In genomic region chr12:52213541-52214420, GRCh38 we compare ENCODE assay signal across 8 cellular contexts. TPM values are rescaled to one million over a fixed set of nuclear protein-coding genes. Genes with fewer than 3 reads are reported as not detected.
A peak's percentile ranks its signal among the peaks of the same experiment; 100 is the strongest.
DNase-seq lines count a peak whose midpoint lies in the region; ATAC-seq and TF ChIP-seq lines count a peak whose summit lies in the region.

No MANE protein-coding gene starts in this region.

- no peaks in the 10 kb centered on the region for H3K27me3 ChIP-seq in CD4-positive, alpha-beta T cell (ENCODE audit: control insufficient read depth, insufficient read depth, low read length)
- H3K27me3 ChIP-seq in GM23338 (ENCODE audit: insufficient read depth) = no peaks in the 10 kb centered on the region

- POLR2A ChIA-PET in CD4-positive, alpha-beta T cell (lab: Charles Lee) = no interaction called here
- POLR2A ChIA-PET in activated CD8-positive, alpha-beta T cell treated with anti-CD3 and anti-CD28 coated beads, Interleukin-2, amount 10 ng/mL, durations not matched to agents 7 days and 5 days (lab: Charles Lee) = no interaction called here

- no peaks in the 10 kb centered on the region for H3K36me3 ChIP-seq in GM23338 (ENCODE audit: insufficient read depth)

- no peaks in the 10 kb centered on the region for H3K9me3 Mint-ChIP-seq in CD4-positive, alpha-beta T cell
- H3K9me3 Mint-ChIP-seq in GM23338 = no peaks in the 10 kb centered on the region; the same call in 2 of the 3 replicates
- H3K9me3 Mint-ChIP-seq in activated CD8-positive, alpha-beta T cell treated with anti-CD3 and anti-CD28 coated beads, Interleukin-2, amount 10 ng/mL, durations not matched to agents 7 days and 5 days (ENCODE audit: insufficient read depth) = no peaks in the 10 kb centered on the region

- H3K4me1 Mint-ChIP-seq in CD4-positive, alpha-beta T cell (ENCODE audit: low read depth) = no peaks in the 10 kb centered on the region
- peaks cover 9% of the 10 kb centered on the region; the same call in 2 of the 3 replicates for H3K4me1 Mint-ChIP-seq in GM23338
- H3K4me1 Mint-ChIP-seq in activated CD8-positive, alpha-beta T cell treated with anti-CD3 and anti-CD28 coated beads, Interleukin-2, amount 10 ng/mL, durations not matched to agents 7 days and 5 days (ENCODE audit: low read depth) = no peaks in the 10 kb centered on the region

- H3K4me3 Mint-ChIP-seq in CD4-positive, alpha-beta T cell = no peak overlapping the region
- no peak overlapping the region for H3K4me3 Mint-ChIP-seq in GM23338
- no peak overlapping the region for H3K4me3 Mint-ChIP-seq in activated CD8-positive, alpha-beta T cell treated with anti-CD3 and anti-CD28 coated beads, Interleukin-2, amount 10 ng/mL, durations not matched to agents 7 days and 5 days

- DNase-seq in CD4-positive, alpha-beta T cell = peak in 9 of 10 experiments; percentile 16 to 55 (median 35)
- DNase-seq in GM23338 (ENCODE audit: low spot score) (peak; percentile 87), NCI-H69 (lab: John Stamatoyannopoulos, UW) (peak; percentile 85), epidermal melanocyte (ENCODE audit: insufficient read length, low spot score) (peak; percentile 74), myocyte (ENCODE audit: low read depth) (peak; percentile 86)
- DNase-seq in activated CD8-positive, alpha-beta T cell treated with anti-CD3 and anti-CD28 coated beads, Interleukin-2, amount 10 ng/mL, durations not matched to agents 7 days and 5 days = peak; percentile 71
- peak; percentile 80 for DNase-seq in stimulated activated naive CD8-positive, alpha-beta T cell treated with anti-CD3 and anti-CD28 coated beads, Interleukin-15, Interleukin-2, amounts not matched to agents 100 U/mL and 50 U/mL, for 24 hours

- ATAC-seq in CD4-positive, alpha-beta T cell (ENCODE audit: poor library complexity) = peak; percentile 72
- ATAC-seq in GM23338 (peak; percentile 89), GM21825 (IDR thresholded peaks at IDR 0.05; ENCODE audit: unreplicated experiment) (no peak)
- ATAC-seq in activated CD8-positive, alpha-beta T cell treated with anti-CD3 and anti-CD28 coated beads, Interleukin-2, amount 10 ng/mL, durations not matched to agents 7 days and 5 days = peak; percentile 85
- ATAC-seq in stimulated activated naive CD8-positive, alpha-beta T cell treated with anti-CD3 and anti-CD28 coated beads, Interleukin-15, Interleukin-2, amounts not matched to agents 100 U/mL and 50 U/mL, for 24 hours = peak; percentile 65

- H3K27me3 Mint-ChIP-seq in CD4-positive, alpha-beta T cell = peaks cover 26% of the 10 kb centered on the region
- H3K27me3 Mint-ChIP-seq in GM23338 (ENCODE audit: insufficient read depth, low read depth, poor library complexity) = peaks cover 11% of the 10 kb centered on the region
- H3K27me3 Mint-ChIP-seq in activated CD8-positive, alpha-beta T cell treated with anti-CD3 and anti-CD28 coated beads, Interleukin-2, amount 10 ng/mL, durations not matched to agents 7 days and 5 days (ENCODE audit: low read depth) = peaks cover 26% of the 10 kb centered on the region

- CTCF ChIA-PET in CD4-positive, alpha-beta T cell (lab: Charles Lee) = interaction anchor here (0.7 to 0.8 kb wide), 2 partner anchors 14 to 59 kb away, joined by 3 read pairs; no protein-coding TSS in a partner anchor
- CTCF ChIA-PET in activated CD8-positive, alpha-beta T cell treated with anti-CD3 and anti-CD28 coated beads, Interleukin-2, amount 10 ng/mL, durations not matched to agents 7 days and 5 days (lab: Charles Lee) = interaction anchor here (0.9 to 4.2 kb wide), 7 partner anchors 8 to 65 kb away, joined by 3 to 23 read pairs (median 3); no protein-coding TSS in a partner anchor

- no peaks in the 10 kb centered on the region for H3K9me2 ChIP-seq in GM23338 (ENCODE audit: insufficient read depth)

- intact Hi-C loops in CD4-positive, alpha-beta T cell (cut with DNase I, micrococcal nuclease) = no loop called here

- no peak overlapping the region for H2AFZ ChIP-seq in GM23338

- no peaks in the 10 kb centered on the region for H3F3A ChIP-seq in GM23338 (replicated peaks; ENCODE audit: low read depth)

- no peak overlapping the region for H3K27ac ChIP-seq in CD4-positive, alpha-beta T cell (ENCODE audit: low read depth, low read length)
- H3K27ac ChIP-seq in GM23338 (ENCODE audit: low read depth) = no peak overlapping the region

- no peaks in the 10 kb centered on the region for H3K79me2 ChIP-seq in GM23338 (replicated peaks; ENCODE audit: insufficient read depth)

- no peaks in the 10 kb centered on the region for H3K36me3 Mint-ChIP-seq in CD4-positive, alpha-beta T cell (ENCODE audit: low read depth)
- no peaks in the 10 kb centered on the region for H3K36me3 Mint-ChIP-seq in GM23338 (ENCODE audit: low read depth)
- H3K36me3 Mint-ChIP-seq in activated CD8-positive, alpha-beta T cell treated with anti-CD3 and anti-CD28 coated beads, Interleukin-2, amount 10 ng/mL, durations not matched to agents 7 days and 5 days (ENCODE audit: low read depth) = no peaks in the 10 kb centered on the region

- no peak overlapping the region for H3K27ac Mint-ChIP-seq in CD4-positive, alpha-beta T cell
- H3K27ac Mint-ChIP-seq in GM23338 = no peak overlapping the region
- no peak overlapping the region for H3K27ac Mint-ChIP-seq in activated CD8-positive, alpha-beta T cell treated with anti-CD3 and anti-CD28 coated beads, Interleukin-2, amount 10 ng/mL, durations not matched to agents 7 days and 5 days

- H4K20me1 ChIP-seq in GM23338 (replicated peaks; ENCODE audit: insufficient read depth) = no peaks in the 10 kb centered on the region

- H3K9me3 ChIP-seq in CD4-positive, alpha-beta T cell (ENCODE audit: control insufficient read depth, low read length) = no peaks in the 10 kb centered on the region

- peak; percentile 38 for TF ChIP-seq CTCF in CD4-positive, alpha-beta T cell (IDR thresholded peaks at IDR 0.05)
- TF ChIP-seq CTCF in GM23338 (conservative IDR thresholded peaks at IDR 0.05; ENCODE audit: low read depth in 2 of 2) = peak; percentile 90 to 97

- no peak overlapping the region for H3K4me3 ChIP-seq in GM23338

- no peak overlapping the region for H3K4me2 ChIP-seq in GM23338

- no peaks in the 10 kb centered on the region for H3K4me1 ChIP-seq in GM23338 (ENCODE audit: insufficient read depth)

TF ChIP-seq in GM23338, 12 proteins besides CTCF, POLR2A, EP300 and RAD21 (continues in another document):
- no peak for TF ChIP-seq ZNF331 (CRISPR knock-in tag; IDR thresholded peaks at IDR 0.05; ENCODE audit: low read depth)

RNA-seq across cellular contexts. Expression of gene KRT7, which starts 19.3 kb away (rescaled TPM):
- not detected for total RNA-seq in CD4-positive, alpha-beta T cell
- total RNA-seq in GM23338 (2014; rRNA removed; shearing (Covaris generic)) = 9.4 and 11.7 TPM in 2 replicates
- polyA plus RNA-seq in GM23338 (2016; fragmentation: Nextera tagmentation; extraction: Ambion mirVana) = 6.5 and 16.4 TPM in 2 replicates
- 10 to 100 TPM; 14.4 to 14.7 TPM for total RNA-seq in activated CD8-positive, alpha-beta T cell treated with anti-CD3 and anti-CD28 coated beads, Interleukin-2, amount 10 ng/mL, durations not matched to agents 7 days and 5 days
- 3.1 and 6.6 TPM in 2 replicates for total RNA-seq in myocyte
- polyA plus RNA-seq in myocyte (2012) = 13.9 TPM

RNA-seq across cellular contexts. Expression of gene KRT80, which starts 22.0 kb away (rescaled TPM):
- total RNA-seq in CD4-positive, alpha-beta T cell = not detected
- total RNA-seq in GM23338 (2014; rRNA removed; shearing (Covaris generic)) = not detected in 2 replicates
- polyA plus RNA-seq in GM23338 (2016; fragmentation: Nextera tagmentation; extraction: Ambion mirVana) = not detected in 2 replicates
- total RNA-seq in activated CD8-positive, alpha-beta T cell treated with anti-CD3 and anti-CD28 coated beads, Interleukin-2, amount 10 ng/mL, durations not matched to agents 7 days and 5 days = not detected
- total RNA-seq in myocyte = 46.3 and 68.4 TPM in 2 replicates
- polyA plus RNA-seq in myocyte (2012) = 59.1 TPM

Comparison
In these comparisons a context has a peak if more than half of its experiments do, and no peak if none do; other contexts are left out.
1. DNase-seq: peak in every context shown above with its lines; median percentile 87 in GM23338; 86 in myocyte; 85 in NCI-H69; 80 in stimulated activated naive CD8-positive, alpha-beta T cell treated with anti-CD3 and anti-CD28 coated beads, Interleukin-15, Interleukin-2, amounts not matched to agents 100 U/mL and 50 U/mL, for 24 hours; 74 in epidermal melanocyte; 71 in activated CD8-positive, alpha-beta T cell treated with anti-CD3 and anti-CD28 coated beads, Interleukin-2, amount 10 ng/mL, durations not matched to agents 7 days and 5 days; 35 in CD4-positive, alpha-beta T cell.
2. RNA of gene KRT80, which starts 22.0 kb away (total RNA-seq): 46.3 to 68.4 TPM in myocyte; not detected in CD4-positive, alpha-beta T cell, not detected in GM23338 and not detected in activated CD8-positive, alpha-beta T cell treated with anti-CD3 and anti-CD28 coated beads, Interleukin-2, amount 10 ng/mL, durations not matched to agents 7 days and 5 days; every median in the first group is over 10 times any median in the second.